In genomic region chr22:41732096-41732772, GRCh38 we compare ENCODE assay signal across 10 cellular contexts.
"Had no signal": no experiment of that assay in that cellular context is flagged by ENCODE, and none has a peak within 500 bp of the region (broad histone marks: within the 10 kb centered on the region; RNA-seq: fewer than 3 reads in every experiment).

No MANE protein-coding gene starts in this region.

- H3K4me3 Mint-ChIP-seq: activated naive CD4-positive, alpha-beta T cell treated with anti-CD3 and anti-CD28 coated beads, Interleukin-2, amount 50 U/mL, for 24 hours; brain; central memory CD8-positive, alpha-beta T cell; effector memory CD8-positive, alpha-beta T cell; WTC11 had no signal

- H3K36me3 Mint-ChIP-seq: activated naive CD4-positive, alpha-beta T cell treated with anti-CD3 and anti-CD28 coated beads, Interleukin-2, amount 50 U/mL, for 24 hours; brain; WTC11 had no signal

- H3K9me3 Mint-ChIP-seq: activated naive CD4-positive, alpha-beta T cell treated with anti-CD3 and anti-CD28 coated beads, Interleukin-2, amount 50 U/mL, for 24 hours; brain; central memory CD8-positive, alpha-beta T cell; effector memory CD8-positive, alpha-beta T cell; WTC11 had no signal

- H3K4me1 Mint-ChIP-seq: activated naive CD4-positive, alpha-beta T cell treated with anti-CD3 and anti-CD28 coated beads, Interleukin-2, amount 50 U/mL, for 24 hours; brain; central memory CD8-positive, alpha-beta T cell; WTC11 had no signal

- ATAC-seq: effector memory CD8-positive, alpha-beta T cell; gastrocnemius medialis; left lung; WTC11 had no signal

- H3K27ac Mint-ChIP-seq: activated naive CD4-positive, alpha-beta T cell treated with anti-CD3 and anti-CD28 coated beads, Interleukin-2, amount 50 U/mL, for 24 hours; brain; effector memory CD8-positive, alpha-beta T cell; WTC11 had no signal

- DNase-seq: effector memory CD8-positive, alpha-beta T cell; gastrocnemius medialis; left lung; ovary; stimulated activated CD4-positive, alpha-beta T cell treated with anti-CD3 and anti-CD28 coated beads, Interleukin-2, amount 100 ng/mL, for 48 hours; T-helper 9 cell had no signal
